ENCODE assay signal across 1 cellular context in the genomic region with DNA sequence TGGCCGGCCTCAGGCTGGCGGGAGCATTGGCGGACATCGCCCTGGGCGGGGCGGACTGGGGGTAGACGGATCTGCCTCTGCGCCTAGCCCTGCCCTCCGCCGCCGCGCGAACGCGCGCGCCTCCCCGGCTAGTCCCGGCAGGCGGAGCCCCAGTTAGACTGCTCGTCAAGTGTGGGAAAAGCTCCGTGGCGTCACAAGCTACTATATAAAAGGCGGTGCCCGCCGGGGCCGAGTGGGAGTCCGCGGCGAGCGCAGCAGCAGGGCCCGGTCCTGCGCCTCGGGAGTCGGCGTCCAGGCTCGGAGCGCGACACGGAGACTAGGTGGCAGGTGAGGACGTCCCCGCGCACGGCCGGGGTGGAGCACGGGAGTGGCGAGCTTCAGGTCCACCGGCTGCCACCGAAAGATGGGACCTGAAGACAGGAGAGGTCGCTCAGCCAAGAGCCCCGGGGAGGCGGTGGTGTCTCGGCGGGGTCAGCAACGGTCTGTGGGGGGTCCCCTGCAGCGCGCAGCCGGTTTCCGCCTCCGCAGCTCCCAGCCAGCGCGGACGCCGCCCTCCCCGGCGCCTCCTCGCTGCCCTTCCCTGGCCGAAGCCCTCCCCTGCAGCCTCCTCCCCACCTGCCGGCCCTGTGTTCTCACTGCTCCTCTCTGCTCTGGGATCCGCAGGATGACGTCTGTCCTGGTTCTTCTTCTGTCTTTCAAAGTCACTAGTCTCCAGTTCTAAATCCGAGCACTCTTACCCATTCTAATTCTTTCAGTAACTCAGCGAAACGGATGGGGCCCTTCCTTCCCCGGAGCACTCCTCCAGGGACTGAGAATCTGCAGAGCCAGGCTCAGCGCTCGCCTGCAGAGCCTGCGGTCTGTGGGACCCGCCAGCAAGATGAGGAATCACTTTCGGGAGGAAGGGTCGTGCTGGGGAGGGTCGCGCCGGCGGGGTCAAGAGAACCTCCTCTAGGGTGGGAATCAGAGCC.
TF ChIP-seq lines count a peak whose summit lies in the region.

No MANE protein-coding gene starts in this region.

TF ChIP-seq in K562, 482 proteins besides CTCF, POLR2A, EP300 and RAD21 (continued from another document and continues in another):
- TF ChIP-seq, protein P1, sequence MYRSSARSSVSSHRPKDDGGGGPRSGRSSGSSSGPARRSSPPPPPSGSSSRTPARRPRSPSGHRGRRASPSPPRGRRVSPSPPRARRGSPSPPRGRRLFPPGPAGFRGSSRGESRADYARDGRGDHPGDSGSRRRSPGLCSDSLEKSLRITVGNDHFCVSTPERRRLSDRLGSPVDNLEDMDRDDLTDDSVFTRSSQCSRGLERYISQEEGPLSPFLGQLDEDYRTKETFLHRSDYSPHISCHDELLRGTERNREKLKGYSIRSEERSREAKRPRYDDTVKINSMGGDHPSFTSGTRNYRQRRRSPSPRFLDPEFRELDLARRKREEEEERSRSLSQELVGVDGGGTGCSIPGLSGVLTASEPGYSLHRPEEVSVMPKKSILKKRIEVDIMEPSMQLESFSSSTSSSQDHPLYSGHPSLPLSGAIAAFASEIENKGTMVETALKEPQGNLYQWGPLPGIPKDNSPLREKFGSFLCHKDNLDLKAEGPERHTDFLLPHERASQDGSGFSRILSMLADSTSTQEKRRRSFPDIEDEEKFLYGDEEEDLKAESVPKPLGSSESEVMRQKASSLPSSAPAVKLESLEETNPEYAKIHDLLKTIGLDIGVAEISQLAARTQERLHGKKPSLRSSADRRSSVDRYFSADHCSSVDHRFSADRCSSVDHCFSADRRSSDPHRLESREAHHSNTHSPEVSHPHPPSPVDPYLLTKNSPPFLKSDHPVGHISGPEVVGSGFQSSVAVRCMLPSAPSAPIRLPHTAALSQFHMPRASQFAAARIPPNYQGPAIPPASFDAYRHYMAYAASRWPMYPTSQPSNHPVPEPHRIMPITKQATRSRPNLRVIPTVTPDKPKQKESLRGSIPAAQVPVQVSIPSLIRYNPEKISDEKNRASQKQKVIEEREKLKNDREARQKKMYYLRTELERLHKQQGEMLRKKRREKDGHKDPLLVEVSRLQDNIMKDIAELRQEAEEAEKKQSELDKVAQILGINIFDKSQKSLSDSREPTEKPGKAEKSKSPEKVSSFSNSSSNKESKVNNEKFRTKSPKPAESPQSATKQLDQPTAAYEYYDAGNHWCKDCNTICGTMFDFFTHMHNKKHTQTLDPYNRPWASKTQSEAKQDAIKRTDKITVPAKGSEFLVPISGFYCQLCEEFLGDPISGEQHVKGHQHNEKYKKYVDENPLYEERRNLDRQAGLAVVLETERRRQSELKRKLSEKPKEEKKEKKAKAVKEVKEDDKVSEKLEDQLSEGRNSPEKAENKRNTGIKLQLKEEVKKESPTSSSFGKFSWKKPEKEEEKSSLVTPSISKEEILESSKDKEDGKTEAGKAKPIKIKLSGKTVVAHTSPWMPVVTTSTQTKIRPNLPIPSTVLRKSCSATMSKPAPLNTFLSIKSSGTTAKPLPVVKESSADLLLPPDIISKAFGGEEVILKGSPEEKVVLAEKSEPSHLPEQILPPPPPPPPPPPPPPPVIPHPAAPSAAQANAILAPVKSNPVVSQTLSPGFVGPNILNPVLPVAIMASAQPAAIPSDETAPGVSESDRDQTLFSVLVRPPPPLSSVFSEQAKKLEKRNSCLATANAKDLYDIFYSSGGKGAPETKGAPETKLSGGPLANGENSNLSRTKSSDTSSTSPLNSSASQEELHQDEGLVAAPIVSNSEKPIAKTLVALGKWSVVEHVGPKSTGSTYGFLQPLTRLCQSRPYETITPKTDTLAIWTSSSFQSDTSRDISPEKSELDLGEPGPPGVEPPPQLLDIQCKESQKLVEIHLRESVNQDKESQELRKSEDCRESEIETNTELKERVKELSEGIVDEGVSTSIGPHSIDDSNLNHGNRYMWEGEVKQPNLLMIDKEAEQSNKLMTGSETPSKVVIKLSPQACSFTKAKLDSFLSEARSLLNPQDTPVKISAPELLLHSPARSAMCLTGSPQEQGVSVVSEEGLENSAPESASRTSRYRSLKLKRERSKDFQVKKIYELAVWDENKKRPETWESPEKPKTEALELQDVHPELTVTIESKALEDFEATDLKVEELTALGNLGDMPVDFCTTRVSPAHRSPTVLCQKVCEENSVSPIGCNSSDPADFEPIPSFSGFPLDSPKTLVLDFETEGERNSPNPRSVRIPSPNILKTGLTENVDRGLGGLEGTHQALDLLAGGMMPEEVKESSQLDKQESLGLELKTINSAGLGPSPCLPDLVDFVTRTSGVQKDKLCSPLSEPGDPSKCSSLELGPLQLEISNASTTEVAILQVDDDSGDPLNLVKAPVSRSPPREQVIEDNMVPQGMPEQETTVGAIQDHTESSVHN (IDR thresholded peaks at IDR 0.05; ENCODE audit: borderline replicate concordance in 1 of 2, low read depth in 1 of 2), result no peak
- TF ChIP-seq, protein P2, sequence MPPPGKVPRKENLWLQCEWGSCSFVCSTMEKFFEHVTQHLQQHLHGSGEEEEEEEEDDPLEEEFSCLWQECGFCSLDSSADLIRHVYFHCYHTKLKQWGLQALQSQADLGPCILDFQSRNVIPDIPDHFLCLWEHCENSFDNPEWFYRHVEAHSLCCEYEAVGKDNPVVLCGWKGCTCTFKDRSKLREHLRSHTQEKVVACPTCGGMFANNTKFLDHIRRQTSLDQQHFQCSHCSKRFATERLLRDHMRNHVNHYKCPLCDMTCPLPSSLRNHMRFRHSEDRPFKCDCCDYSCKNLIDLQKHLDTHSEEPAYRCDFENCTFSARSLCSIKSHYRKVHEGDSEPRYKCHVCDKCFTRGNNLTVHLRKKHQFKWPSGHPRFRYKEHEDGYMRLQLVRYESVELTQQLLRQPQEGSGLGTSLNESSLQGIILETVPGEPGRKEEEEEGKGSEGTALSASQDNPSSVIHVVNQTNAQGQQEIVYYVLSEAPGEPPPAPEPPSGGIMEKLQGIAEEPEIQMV (tag; conservative IDR thresholded peaks at IDR 0.05; ENCODE audit: low read depth), result no peak
- TF ChIP-seq TCFL5 (CRISPR knock-in tag; conservative IDR thresholded peaks at IDR 0.05), result no peak
- TF ChIP-seq TEAD2 (tag; IDR thresholded peaks at IDR 0.05), result no peak
- TF ChIP-seq LCOR (CRISPR knock-in tag; IDR thresholded peaks at IDR 0.05), result peak; percentile 68; the same call in 1 of the 2 replicates
- TF ChIP-seq CEBPB (tag; IDR thresholded peaks at IDR 0.05), result no peak
- TF ChIP-seq FOXJ2 (tag; IDR thresholded peaks at IDR 0.05), result no peak
- no peak for TF ChIP-seq TAF9B (IDR thresholded peaks at IDR 0.05; ENCODE audit: partially characterized antibody)
- no peak for TF ChIP-seq FOXK2 (conservative IDR thresholded peaks at IDR 0.05 in 1 of 2, IDR thresholded peaks at IDR 0.05 in 1 of 2; ENCODE audit: low read depth in 2 of 2)
- no peak for TF ChIP-seq LARP7 (IDR thresholded peaks at IDR 0.05)
- peak; percentile 25; the same call in 1 of the 2 replicates for TF ChIP-seq ZNF717 (CRISPR knock-in tag; IDR thresholded peaks at IDR 0.05)
- TF ChIP-seq, protein P3, sequence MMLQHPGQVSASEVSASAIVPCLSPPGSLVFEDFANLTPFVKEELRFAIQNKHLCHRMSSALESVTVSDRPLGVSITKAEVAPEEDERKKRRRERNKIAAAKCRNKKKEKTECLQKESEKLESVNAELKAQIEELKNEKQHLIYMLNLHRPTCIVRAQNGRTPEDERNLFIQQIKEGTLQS (IDR thresholded peaks at IDR 0.05), result no peak
- TF ChIP-seq, protein P3 (CRISPR knock-in tag; conservative IDR thresholded peaks at IDR 0.05), result no peak
- TF ChIP-seq, protein P4, sequence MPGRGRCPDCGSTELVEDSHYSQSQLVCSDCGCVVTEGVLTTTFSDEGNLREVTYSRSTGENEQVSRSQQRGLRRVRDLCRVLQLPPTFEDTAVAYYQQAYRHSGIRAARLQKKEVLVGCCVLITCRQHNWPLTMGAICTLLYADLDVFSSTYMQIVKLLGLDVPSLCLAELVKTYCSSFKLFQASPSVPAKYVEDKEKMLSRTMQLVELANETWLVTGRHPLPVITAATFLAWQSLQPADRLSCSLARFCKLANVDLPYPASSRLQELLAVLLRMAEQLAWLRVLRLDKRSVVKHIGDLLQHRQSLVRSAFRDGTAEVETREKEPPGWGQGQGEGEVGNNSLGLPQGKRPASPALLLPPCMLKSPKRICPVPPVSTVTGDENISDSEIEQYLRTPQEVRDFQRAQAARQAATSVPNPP (IDR thresholded peaks at IDR 0.05; ENCODE audit: borderline replicate concordance, insufficient read depth, insufficient read length), result no peak
- TF ChIP-seq, protein P5, sequence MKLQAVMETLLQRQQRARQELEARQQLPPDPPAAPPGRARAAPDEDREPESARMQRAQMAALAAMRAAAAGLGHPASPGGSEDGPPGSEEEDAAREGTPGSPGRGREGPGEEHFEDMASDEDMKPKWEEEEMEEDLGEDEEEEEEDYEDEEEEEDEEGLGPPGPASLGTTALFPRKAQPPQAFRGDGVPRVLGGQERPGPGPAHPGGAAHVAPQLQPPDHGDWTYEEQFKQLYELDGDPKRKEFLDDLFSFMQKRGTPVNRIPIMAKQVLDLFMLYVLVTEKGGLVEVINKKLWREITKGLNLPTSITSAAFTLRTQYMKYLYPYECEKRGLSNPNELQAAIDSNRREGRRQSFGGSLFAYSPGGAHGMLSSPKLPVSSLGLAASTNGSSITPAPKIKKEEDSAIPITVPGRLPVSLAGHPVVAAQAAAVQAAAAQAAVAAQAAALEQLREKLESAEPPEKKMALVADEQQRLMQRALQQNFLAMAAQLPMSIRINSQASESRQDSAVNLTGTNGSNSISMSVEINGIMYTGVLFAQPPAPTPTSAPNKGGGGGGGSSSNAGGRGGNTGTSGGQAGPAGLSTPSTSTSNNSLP (IDR thresholded peaks at IDR 0.05; ENCODE audit: borderline replicate concordance, low read depth, low read length), result no peak
- TF ChIP-seq ILK (tag; IDR thresholded peaks at IDR 0.05; ENCODE audit: borderline replicate concordance, low read depth), result no peak
- TF ChIP-seq, protein P6, sequence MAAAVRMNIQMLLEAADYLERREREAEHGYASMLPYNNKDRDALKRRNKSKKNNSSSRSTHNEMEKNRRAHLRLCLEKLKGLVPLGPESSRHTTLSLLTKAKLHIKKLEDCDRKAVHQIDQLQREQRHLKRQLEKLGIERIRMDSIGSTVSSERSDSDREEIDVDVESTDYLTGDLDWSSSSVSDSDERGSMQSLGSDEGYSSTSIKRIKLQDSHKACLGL (CRISPR knock-in tag; IDR thresholded peaks at IDR 0.05; ENCODE audit: borderline replicate concordance, poor library complexity, severe bottlenecking), result no peak
- TF ChIP-seq, protein P7, sequence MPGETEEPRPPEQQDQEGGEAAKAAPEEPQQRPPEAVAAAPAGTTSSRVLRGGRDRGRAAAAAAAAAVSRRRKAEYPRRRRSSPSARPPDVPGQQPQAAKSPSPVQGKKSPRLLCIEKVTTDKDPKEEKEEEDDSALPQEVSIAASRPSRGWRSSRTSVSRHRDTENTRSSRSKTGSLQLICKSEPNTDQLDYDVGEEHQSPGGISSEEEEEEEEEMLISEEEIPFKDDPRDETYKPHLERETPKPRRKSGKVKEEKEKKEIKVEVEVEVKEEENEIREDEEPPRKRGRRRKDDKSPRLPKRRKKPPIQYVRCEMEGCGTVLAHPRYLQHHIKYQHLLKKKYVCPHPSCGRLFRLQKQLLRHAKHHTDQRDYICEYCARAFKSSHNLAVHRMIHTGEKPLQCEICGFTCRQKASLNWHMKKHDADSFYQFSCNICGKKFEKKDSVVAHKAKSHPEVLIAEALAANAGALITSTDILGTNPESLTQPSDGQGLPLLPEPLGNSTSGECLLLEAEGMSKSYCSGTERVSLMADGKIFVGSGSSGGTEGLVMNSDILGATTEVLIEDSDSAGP (CRISPR knock-in tag; IDR thresholded peaks at IDR 0.05), result peak; percentile 43; the same call in 1 of the 2 replicates
- TF ChIP-seq CBX5 (IDR thresholded peaks at IDR 0.05; ENCODE audit: borderline replicate concordance, low read depth), result 0 out of 2 replicates have a peak, but pooled peaks have one; percentile 22
- no peak for TF ChIP-seq KAT8 (IDR thresholded peaks at IDR 0.05; ENCODE audit: low read depth)
- 0 out of 4 replicates have a peak, but pooled peaks have one; percentile 4 to 60 for TF ChIP-seq SIN3A (IDR thresholded peaks at IDR 0.05; ENCODE audit: borderline replicate concordance in 2 of 2, control insufficient read depth in 1 of 2, low read depth in 2 of 2, low read length in 2 of 2)
- TF ChIP-seq, protein P8, sequence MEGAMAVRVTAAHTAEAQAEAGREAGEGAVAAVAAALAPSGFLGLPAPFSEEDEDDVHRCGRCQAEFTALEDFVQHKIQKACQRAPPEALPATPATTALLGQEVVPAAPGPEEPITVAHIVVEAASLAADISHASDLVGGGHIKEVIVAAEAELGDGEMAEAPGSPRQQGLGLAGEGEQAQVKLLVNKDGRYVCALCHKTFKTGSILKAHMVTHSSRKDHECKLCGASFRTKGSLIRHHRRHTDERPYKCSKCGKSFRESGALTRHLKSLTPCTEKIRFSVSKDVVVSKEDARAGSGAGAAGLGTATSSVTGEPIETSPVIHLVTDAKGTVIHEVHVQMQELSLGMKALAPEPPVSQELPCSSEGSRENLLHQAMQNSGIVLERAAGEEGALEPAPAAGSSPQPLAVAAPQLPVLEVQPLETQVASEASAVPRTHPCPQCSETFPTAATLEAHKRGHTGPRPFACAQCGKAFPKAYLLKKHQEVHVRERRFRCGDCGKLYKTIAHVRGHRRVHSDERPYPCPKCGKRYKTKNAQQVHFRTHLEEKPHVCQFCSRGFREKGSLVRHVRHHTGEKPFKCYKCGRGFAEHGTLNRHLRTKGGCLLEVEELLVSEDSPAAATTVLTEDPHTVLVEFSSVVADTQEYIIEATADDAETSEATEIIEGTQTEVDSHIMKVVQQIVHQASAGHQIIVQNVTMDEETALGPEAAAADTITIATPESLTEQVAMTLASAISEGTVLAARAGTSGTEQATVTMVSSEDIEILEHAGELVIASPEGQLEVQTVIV (CRISPR knock-in tag; IDR thresholded peaks at IDR 0.05; ENCODE audit: borderline replicate concordance), result no peak
- no peak for TF ChIP-seq ZKSCAN3 (CRISPR knock-in tag; IDR thresholded peaks at IDR 0.05)
- TF ChIP-seq MEF2A (IDR thresholded peaks at IDR 0.05; ENCODE audit: control insufficient read depth, low read depth, low read length), result no peak
- TF ChIP-seq ZFPM2 (CRISPR knock-in tag; IDR thresholded peaks at IDR 0.05), result no peak
- no peak for TF ChIP-seq BRD4 (IDR thresholded peaks at IDR 0.05)
- TF ChIP-seq GTF2E2 (tag; IDR thresholded peaks at IDR 0.05), result peak; percentile 27; the same call in 1 of the 2 replicates
- no peak for TF ChIP-seq ESRRB (CRISPR knock-in tag; IDR thresholded peaks at IDR 0.05; ENCODE audit: borderline replicate concordance)
- TF ChIP-seq ZBTB8A (IDR thresholded peaks at IDR 0.05; ENCODE audit: partially characterized antibody), result no peak
- TF ChIP-seq, protein P9, sequence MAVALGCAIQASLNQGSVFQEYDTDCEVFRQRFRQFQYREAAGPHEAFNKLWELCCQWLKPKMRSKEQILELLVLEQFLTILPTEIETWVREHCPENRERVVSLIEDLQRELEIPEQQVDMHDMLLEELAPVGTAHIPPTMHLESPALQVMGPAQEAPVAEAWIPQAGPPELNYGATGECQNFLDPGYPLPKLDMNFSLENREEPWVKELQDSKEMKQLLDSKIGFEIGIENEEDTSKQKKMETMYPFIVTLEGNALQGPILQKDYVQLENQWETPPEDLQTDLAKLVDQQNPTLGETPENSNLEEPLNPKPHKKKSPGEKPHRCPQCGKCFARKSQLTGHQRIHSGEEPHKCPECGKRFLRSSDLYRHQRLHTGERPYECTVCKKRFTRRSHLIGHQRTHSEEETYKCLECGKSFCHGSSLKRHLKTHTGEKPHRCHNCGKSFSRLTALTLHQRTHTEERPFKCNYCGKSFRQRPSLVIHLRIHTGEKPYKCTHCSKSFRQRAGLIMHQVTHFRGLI (CRISPR knock-in tag; IDR thresholded peaks at IDR 0.05), result no peak
